Comparison of ENCODE assay signal across 24 cellular contexts in genomic region chr10:115949282-115949844, GRCh38.
"Had no signal": no experiment of that assay in that cellular context is flagged by ENCODE, and none has a peak within 500 bp of the region (broad histone marks: within the 10 kb centered on the region; RNA-seq: fewer than 3 reads in every experiment).

No MANE protein-coding gene starts in this region.

- H3K27ac ChIP-seq: foreskin keratinocyte, left ventricle myocardium inferior, pancreas, psoas muscle, right atrium auricular region had no signal

- ATAC-seq: activated CD4-positive, CD25-positive, alpha-beta regulatory T cell treated with anti-CD3 and anti-CD28 coated beads, Interleukin-2, amount 50 U/mL, for 24 hours; activated CD8-positive, alpha-beta memory T cell treated with anti-CD3 and anti-CD28 coated beads, Interleukin-2, amount 10 ng/mL, durations not matched to agents 7 days and 5 days; activated CD8-positive, alpha-beta T cell treated with anti-CD3 and anti-CD28 coated beads for 36 hours; activated naive CD8-positive, alpha-beta T cell treated with anti-CD3 and anti-CD28 coated beads, Interleukin-2, amount 50 U/mL, for 24 hours; natural killer cell treated with Interleukin-12 subunit alpha and Interleukin-12 subunit beta and Interleukin-15 and Interleukin-18, amount 100 ng/mL, for 72 hours; psoas muscle; stimulated activated effector memory CD8-positive, alpha-beta T cell treated with anti-CD3 and anti-CD28 coated beads, Interleukin-12 subunit alpha, Interleukin-12 subunit beta, amount 100 ng/mL, for 72 hours had no signal

- DNase-seq: activated CD4-positive, alpha-beta T cell treated with anti-CD3 and anti-CD28 coated beads, Interleukin-2, amount 10 ng/mL, durations not matched to agents 7 days and 5 days; activated CD8-positive, alpha-beta memory T cell treated with anti-CD3 and anti-CD28 coated beads, Interleukin-2, amount 10 ng/mL, durations not matched to agents 7 days and 5 days; activated CD8-positive, alpha-beta T cell treated with anti-CD3 and anti-CD28 coated beads for 36 hours; activated effector memory CD4-positive, alpha-beta T cell treated with anti-CD3 and anti-CD28 coated beads, Interleukin-2, amount 50 U/mL, for 16 hours; activated naive CD4-positive, alpha-beta T cell treated with anti-CD3 and anti-CD28 coated beads, Interleukin-2, amount 50 U/mL, for 16 hours; activated naive CD8-positive, alpha-beta T cell treated with anti-CD3 and anti-CD28 coated beads, Interleukin-2, amount 50 U/mL, for 24 hours; activated T-cell treated with anti-CD3 and anti-CD28 coated beads for 4 hours; anterior cingulate cortex; dermis blood vessel endothelial cell; effector CD8-positive, alpha-beta T cell; erythroblast; foreskin keratinocyte; left ventricle myocardium inferior; mammary epithelial cell; pancreas; psoas muscle; small intestine; stimulated activated CD4-positive, alpha-beta T cell treated with anti-CD3 and anti-CD28 coated beads, Interleukin-2, amount 100 ng/mL, for 24 hours; trophoblast cell had no signal

- H3K27me3 ChIP-seq: foreskin keratinocyte, pancreas, right atrium auricular region had no signal

- H3K9me3 Mint-ChIP-seq: activated CD4-positive, alpha-beta T cell treated with anti-CD3 and anti-CD28 coated beads, Interleukin-2, amount 10 ng/mL, durations not matched to agents 7 days and 5 days; activated CD8-positive, alpha-beta T cell treated with anti-CD3 and anti-CD28 coated beads for 36 hours; activated naive CD8-positive, alpha-beta T cell treated with anti-CD3 and anti-CD28 coated beads, Interleukin-2, amount 50 U/mL, for 24 hours; brain; natural killer cell treated with Interleukin-12 subunit alpha and Interleukin-12 subunit beta and Interleukin-15 and Interleukin-18, amount 100 ng/mL, for 72 hours had no signal

- H3K4me3 ChIP-seq: left ventricle myocardium inferior, pancreas, psoas muscle, right atrium auricular region had no signal

- H3K4me1 Mint-ChIP-seq: activated CD4-positive, alpha-beta T cell treated with anti-CD3 and anti-CD28 coated beads, Interleukin-2, amount 10 ng/mL, durations not matched to agents 7 days and 5 days; activated CD8-positive, alpha-beta memory T cell treated with anti-CD3 and anti-CD28 coated beads, Interleukin-2, amount 10 ng/mL, durations not matched to agents 7 days and 5 days; activated naive CD8-positive, alpha-beta T cell treated with anti-CD3 and anti-CD28 coated beads, Interleukin-2, amount 50 U/mL, for 24 hours; stimulated activated effector memory CD8-positive, alpha-beta T cell treated with anti-CD3 and anti-CD28 coated beads, Interleukin-12 subunit alpha, Interleukin-12 subunit beta, amount 100 ng/mL, for 72 hours had no signal

- H3K36me3 Mint-ChIP-seq: activated CD8-positive, alpha-beta memory T cell treated with anti-CD3 and anti-CD28 coated beads, Interleukin-2, amount 10 ng/mL, durations not matched to agents 7 days and 5 days; brain; natural killer cell treated with Interleukin-12 subunit alpha and Interleukin-12 subunit beta and Interleukin-15 and Interleukin-18, amount 100 ng/mL, for 72 hours; stimulated activated effector memory CD8-positive, alpha-beta T cell treated with anti-CD3 and anti-CD28 coated beads, Interleukin-12 subunit alpha, Interleukin-12 subunit beta, amount 100 ng/mL, for 72 hours had no signal

- H3K4me1 ChIP-seq: left ventricle myocardium inferior, psoas muscle, right atrium auricular region had no signal

- H3K27ac Mint-ChIP-seq: activated CD4-positive, alpha-beta T cell treated with anti-CD3 and anti-CD28 coated beads, Interleukin-2, amount 10 ng/mL, durations not matched to agents 7 days and 5 days; activated CD8-positive, alpha-beta memory T cell treated with anti-CD3 and anti-CD28 coated beads, Interleukin-2, amount 10 ng/mL, durations not matched to agents 7 days and 5 days; activated CD8-positive, alpha-beta T cell treated with anti-CD3 and anti-CD28 coated beads for 36 hours; activated naive CD8-positive, alpha-beta T cell treated with anti-CD3 and anti-CD28 coated beads, Interleukin-2, amount 50 U/mL, for 24 hours; brain; natural killer cell treated with Interleukin-12 subunit alpha and Interleukin-12 subunit beta and Interleukin-15 and Interleukin-18, amount 100 ng/mL, for 72 hours; stimulated activated effector memory CD8-positive, alpha-beta T cell treated with anti-CD3 and anti-CD28 coated beads, Interleukin-12 subunit alpha, Interleukin-12 subunit beta, amount 100 ng/mL, for 72 hours had no signal

- H3K36me3 ChIP-seq: left ventricle myocardium inferior, pancreas, right atrium auricular region had no signal

- H3K9me3 ChIP-seq: left ventricle myocardium inferior, pancreas, psoas muscle, right atrium auricular region had no signal

- FAIRE-seq: pancreas, small intestine had no signal

- H3K27me3 Mint-ChIP-seq: activated CD4-positive, alpha-beta T cell treated with anti-CD3 and anti-CD28 coated beads, Interleukin-2, amount 10 ng/mL, durations not matched to agents 7 days and 5 days; activated CD8-positive, alpha-beta memory T cell treated with anti-CD3 and anti-CD28 coated beads, Interleukin-2, amount 10 ng/mL, durations not matched to agents 7 days and 5 days; activated CD8-positive, alpha-beta T cell treated with anti-CD3 and anti-CD28 coated beads for 36 hours; activated naive CD8-positive, alpha-beta T cell treated with anti-CD3 and anti-CD28 coated beads, Interleukin-2, amount 50 U/mL, for 24 hours; natural killer cell treated with Interleukin-12 subunit alpha and Interleukin-12 subunit beta and Interleukin-15 and Interleukin-18, amount 100 ng/mL, for 72 hours had no signal

- H3K4me3 Mint-ChIP-seq: activated CD4-positive, alpha-beta T cell treated with anti-CD3 and anti-CD28 coated beads, Interleukin-2, amount 10 ng/mL, durations not matched to agents 7 days and 5 days; activated CD8-positive, alpha-beta memory T cell treated with anti-CD3 and anti-CD28 coated beads, Interleukin-2, amount 10 ng/mL, durations not matched to agents 7 days and 5 days; activated CD8-positive, alpha-beta T cell treated with anti-CD3 and anti-CD28 coated beads for 36 hours; activated naive CD8-positive, alpha-beta T cell treated with anti-CD3 and anti-CD28 coated beads, Interleukin-2, amount 50 U/mL, for 24 hours; brain; natural killer cell treated with Interleukin-12 subunit alpha and Interleukin-12 subunit beta and Interleukin-15 and Interleukin-18, amount 100 ng/mL, for 72 hours; stimulated activated effector memory CD8-positive, alpha-beta T cell treated with anti-CD3 and anti-CD28 coated beads, Interleukin-12 subunit alpha, Interleukin-12 subunit beta, amount 100 ng/mL, for 72 hours had no signal
